20 cellular contexts compared by ENCODE assay signal in genomic region chr14:104451474-104451873, GRCh38.
"Had no signal": no experiment of that assay in that cellular context is flagged by ENCODE, and none has a peak within 500 bp of the region (broad histone marks: within the 10 kb centered on the region; RNA-seq: fewer than 3 reads in every experiment).

No MANE protein-coding gene starts in this region.

- H3K4me3 Mint-ChIP-seq: naive thymus-derived CD4-positive, alpha-beta T cell; nephron progenitor cell; stimulated activated naive B cell treated with anti-CD40 and anti-IgM and Interleukin-4, amounts not matched to agents 10 μg/mL and 1 μg/mL and 100 μg/mL, for 72 hours; stimulated activated naive CD8-positive, alpha-beta T cell treated with anti-CD3 and anti-CD28 coated beads, Interleukin-15, amount 100 ng/mL, for 72 hours had no signal

- DNase-seq: dermis blood vessel endothelial cell; erythroblast; foreskin melanocyte; heart left ventricle; hippocampal formation; left lung; lower lobe of right lung; mesenchymal stem cell; nephron progenitor cell; psoas muscle; sigmoid colon; stimulated activated CD4-positive, alpha-beta T cell treated with anti-CD3 and anti-CD28 coated beads, Interleukin-4, amount 100 ng/mL, for 4 hours; stimulated activated naive B cell treated with anti-CD40 and anti-IgM and Interleukin-4, amounts not matched to agents 10 μg/mL and 1 μg/mL and 100 μg/mL, for 72 hours; stimulated activated naive CD8-positive, alpha-beta T cell treated with anti-CD3 and anti-CD28 coated beads, Interleukin-15, amount 100 ng/mL, for 72 hours; transverse colon had no signal

- H3K27ac ChIP-seq: heart left ventricle, left lung, lower lobe of right lung, neutrophil, psoas muscle, sigmoid colon, skin epidermis, thoracic aorta, transverse colon had no signal

- H3K36me3 ChIP-seq: heart left ventricle, left lung, lower lobe of right lung, neutrophil, sigmoid colon, thoracic aorta, transverse colon had no signal

- FAIRE-seq: endothelial cell of umbilical vein had no signal

- ATAC-seq: heart left ventricle; left lung; lower lobe of right lung; naive thymus-derived CD4-positive, alpha-beta T cell; psoas muscle; stimulated activated naive B cell treated with anti-CD40 and anti-IgM and Interleukin-4, amounts not matched to agents 10 μg/mL and 1 μg/mL and 100 μg/mL, for 72 hours; stimulated activated naive CD8-positive, alpha-beta T cell treated with anti-CD3 and anti-CD28 coated beads, Interleukin-15, amount 100 ng/mL, for 72 hours had no signal

- H3K4me1 Mint-ChIP-seq: naive thymus-derived CD4-positive, alpha-beta T cell; nephron progenitor cell; stimulated activated naive CD8-positive, alpha-beta T cell treated with anti-CD3 and anti-CD28 coated beads, Interleukin-15, amount 100 ng/mL, for 72 hours had no signal

- H3K4me3 ChIP-seq: heart left ventricle, left lung, lower lobe of right lung, psoas muscle, sigmoid colon, skin epidermis, thoracic aorta, transverse colon had no signal

- H3K27ac Mint-ChIP-seq: nephron progenitor cell; stimulated activated naive B cell treated with anti-CD40 and anti-IgM and Interleukin-4, amounts not matched to agents 10 μg/mL and 1 μg/mL and 100 μg/mL, for 72 hours; stimulated activated naive CD8-positive, alpha-beta T cell treated with anti-CD3 and anti-CD28 coated beads, Interleukin-15, amount 100 ng/mL, for 72 hours had no signal

- H3K9me3 ChIP-seq: lower lobe of right lung, neutrophil, thoracic aorta had no signal

- H3K4me1 ChIP-seq: left lung, lower lobe of right lung, psoas muscle, sigmoid colon, transverse colon had no signal
